Comparison of ENCODE assay signal across 17 cellular contexts in genomic region chr14:57168138-57168695, GRCh38.
A peak's percentile ranks its signal among the peaks of the same experiment; 100 is the strongest.
DNase-seq lines count a peak whose midpoint lies in the region; ATAC-seq, FAIRE-seq and TF ChIP-seq lines count a peak whose summit lies in the region.
"Had no signal": no experiment of that assay in that cellular context is flagged by ENCODE, and none has a peak within 500 bp of the region (broad histone marks: within the 10 kb centered on the region; RNA-seq: fewer than 3 reads in every experiment).

No MANE protein-coding gene starts in this region.

- no peak overlapping the region for H3K27ac ChIP-seq in GM23338 (ENCODE audit: low read depth)
- H3K27ac ChIP-seq in hepatocyte = no peak overlapping the region
- H3K27ac ChIP-seq: C4-2B, RWPE1, SJCRH30 had no signal

- H3K36me3 Mint-ChIP-seq in GM23338 (ENCODE audit: low read depth) = no peaks in the 10 kb centered on the region
- H3K36me3 Mint-ChIP-seq in stimulated activated memory B cell treated with anti-CD40 and anti-IgM and Interleukin-4, amounts not matched to agents 10 μg/mL and 1 μg/mL and 100 μg/mL, for 72 hours = no peaks in the 10 kb centered on the region

- H3K9me3 Mint-ChIP-seq in GM23338 = no peaks in the 10 kb centered on the region
- no peaks in the 10 kb centered on the region for H3K9me3 Mint-ChIP-seq in stimulated activated memory B cell treated with anti-CD40 and anti-IgM and Interleukin-4, amounts not matched to agents 10 μg/mL and 1 μg/mL and 100 μg/mL, for 72 hours

- H3K79me2 ChIP-seq in GM23338 (replicated peaks; ENCODE audit: insufficient read depth) (no peaks in the 10 kb centered on the region), hepatocyte (no peaks in the 10 kb centered on the region)

- no peaks in the 10 kb centered on the region for H4K20me1 ChIP-seq in GM23338 (replicated peaks; ENCODE audit: insufficient read depth)
- H4K20me1 ChIP-seq in hepatocyte (ENCODE audit: insufficient read depth, poor library complexity, severe bottlenecking) = no peaks in the 10 kb centered on the region

- H3F3A ChIP-seq in GM23338 (replicated peaks; ENCODE audit: low read depth) = no peaks in the 10 kb centered on the region

- H3K27me3 ChIP-seq in GM23338 (ENCODE audit: insufficient read depth) (no peaks in the 10 kb centered on the region), hepatocyte (no peaks in the 10 kb centered on the region)
- H3K27me3 ChIP-seq: SJCRH30 had no signal

- no peak overlapping the region for H3K4me3 Mint-ChIP-seq in GM23338
- no peak overlapping the region for H3K4me3 Mint-ChIP-seq in stimulated activated memory B cell treated with anti-CD40 and anti-IgM and Interleukin-4, amounts not matched to agents 10 μg/mL and 1 μg/mL and 100 μg/mL, for 72 hours

- no peak overlapping the region for H3K4me3 ChIP-seq in GM23338
- H3K4me3 ChIP-seq in hepatocyte = no peak overlapping the region
- H3K4me3 ChIP-seq in mucosa of descending colon = no peak overlapping the region
- H3K4me3 ChIP-seq: SJCRH30 had no signal

- TF ChIP-seq CTCF in GM23338 (conservative IDR thresholded peaks at IDR 0.05; ENCODE audit: low read depth in 2 of 2) (no peak), hepatocyte (IDR thresholded peaks at IDR 0.05; ENCODE audit: poor library complexity) (no peak), mucosa of descending colon (IDR thresholded peaks at IDR 0.05) (no peak)

- H3K36me3 ChIP-seq in GM23338 (ENCODE audit: insufficient read depth) (no peaks in the 10 kb centered on the region), hepatocyte (replicated peaks; ENCODE audit: insufficient read depth, low read depth) (no peaks in the 10 kb centered on the region), mucosa of descending colon (ENCODE audit: low read depth) (no peaks in the 10 kb centered on the region)
- H3K36me3 ChIP-seq: SJCRH30 had no signal

- H3K4me2 ChIP-seq in GM23338 (no peak overlapping the region), hepatocyte (no peak overlapping the region)

- H3K4me1 Mint-ChIP-seq in GM23338 = peaks cover 19% of the 10 kb centered on the region
- no peaks in the 10 kb centered on the region for H3K4me1 Mint-ChIP-seq in stimulated activated memory B cell treated with anti-CD40 and anti-IgM and Interleukin-4, amounts not matched to agents 10 μg/mL and 1 μg/mL and 100 μg/mL, for 72 hours

- peaks cover 10% of the 10 kb centered on the region for H3K9me2 ChIP-seq in GM23338 (ENCODE audit: insufficient read depth)
- H3K9me2 ChIP-seq in hepatocyte (replicated peaks; ENCODE audit: insufficient read depth) = no peaks in the 10 kb centered on the region

- ATAC-seq in GM23338 (no peak), GM21786 (IDR thresholded peaks at IDR 0.05; ENCODE audit: unreplicated experiment) (no peak), mucosa of descending colon (no peak)
- ATAC-seq in stimulated activated memory B cell treated with anti-CD40 and anti-IgM and Interleukin-4, amounts not matched to agents 10 μg/mL and 1 μg/mL and 100 μg/mL, for 72 hours = peak; percentile 31
- ATAC-seq: HCT116 had no signal

- H3K9me3 ChIP-seq in hepatocyte (ENCODE audit: low read depth) (no peaks in the 10 kb centered on the region), mucosa of descending colon (no peaks in the 10 kb centered on the region)
- H3K9me3 ChIP-seq: SJCRH30 had no signal

- H3K27me3 Mint-ChIP-seq in GM23338 (ENCODE audit: insufficient read depth, low read depth, poor library complexity) = peaks cover 2% of the 10 kb centered on the region
- no peaks in the 10 kb centered on the region for H3K27me3 Mint-ChIP-seq in stimulated activated memory B cell treated with anti-CD40 and anti-IgM and Interleukin-4, amounts not matched to agents 10 μg/mL and 1 μg/mL and 100 μg/mL, for 72 hours

- DNase-seq in GM23338 (ENCODE audit: low spot score) = no peak
- DNase-seq in RCC 7860 (ENCODE audit: low spot score) = peak; percentile 3
- peak; percentile 20 for DNase-seq in hepatocyte (ENCODE audit: low spot score)
- no peak for DNase-seq in GM03348 (ENCODE audit: low spot score)
- no peak for DNase-seq in mucosa of descending colon
- DNase-seq: DMS 273 treated with DMSO at 0.1 percent for 48 hours, EL, MM.1S, NCI-H1694 treated with DMSO at 0.1 percent for 48 hours, NCI-H345, NCI-H526, SJCRH30 had no signal

- no peak for FAIRE-seq in RCC 7860 (lab: Jason Lieb, UNC)

- H3K4me1 ChIP-seq in GM23338 (ENCODE audit: insufficient read depth) (peaks cover 22% of the 10 kb centered on the region), hepatocyte (ENCODE audit: insufficient read depth) (no peaks in the 10 kb centered on the region), mucosa of descending colon (ENCODE audit: low read depth) (no peaks in the 10 kb centered on the region)
- H3K4me1 ChIP-seq: SJCRH30 had no signal

- H3K27ac Mint-ChIP-seq in GM23338 = no peak overlapping the region
- H3K27ac Mint-ChIP-seq in stimulated activated memory B cell treated with anti-CD40 and anti-IgM and Interleukin-4, amounts not matched to agents 10 μg/mL and 1 μg/mL and 100 μg/mL, for 72 hours = no peak overlapping the region

- H2AFZ ChIP-seq in GM23338 (peak overlapping the region; percentile 82), hepatocyte (no peak overlapping the region)

- WGBS in hepatocyte (ENCODE audit: low lambda C conversion rate, missing lambda C conversion rate) = 81% methylated on average over 2 of the region's 2 CpGs

- intact Hi-C loops in mucosa of descending colon (cut with DNase I, micrococcal nuclease) = no loop called here

TF ChIP-seq in GM23338, 12 proteins besides CTCF, POLR2A, EP300 and RAD21 (continues in another document):
- TF ChIP-seq JUNB (IDR thresholded peaks at IDR 0.05; ENCODE audit: unreplicated experiment) (no peak), STAT1 (IDR thresholded peaks at IDR 0.05; ENCODE audit: unreplicated experiment) (no peak), EZH2phosphoT487 (IDR thresholded peaks at IDR 0.05; ENCODE audit: unreplicated experiment) (no peak), POLR2AphosphoS5 (IDR thresholded peaks at IDR 0.05; ENCODE audit: low read depth) (no peak), CREB1 (CRISPR knock-in tag; IDR thresholded peaks at IDR 0.05; ENCODE audit: low read depth) (no peak)
- TF ChIP-seq, protein P1, sequence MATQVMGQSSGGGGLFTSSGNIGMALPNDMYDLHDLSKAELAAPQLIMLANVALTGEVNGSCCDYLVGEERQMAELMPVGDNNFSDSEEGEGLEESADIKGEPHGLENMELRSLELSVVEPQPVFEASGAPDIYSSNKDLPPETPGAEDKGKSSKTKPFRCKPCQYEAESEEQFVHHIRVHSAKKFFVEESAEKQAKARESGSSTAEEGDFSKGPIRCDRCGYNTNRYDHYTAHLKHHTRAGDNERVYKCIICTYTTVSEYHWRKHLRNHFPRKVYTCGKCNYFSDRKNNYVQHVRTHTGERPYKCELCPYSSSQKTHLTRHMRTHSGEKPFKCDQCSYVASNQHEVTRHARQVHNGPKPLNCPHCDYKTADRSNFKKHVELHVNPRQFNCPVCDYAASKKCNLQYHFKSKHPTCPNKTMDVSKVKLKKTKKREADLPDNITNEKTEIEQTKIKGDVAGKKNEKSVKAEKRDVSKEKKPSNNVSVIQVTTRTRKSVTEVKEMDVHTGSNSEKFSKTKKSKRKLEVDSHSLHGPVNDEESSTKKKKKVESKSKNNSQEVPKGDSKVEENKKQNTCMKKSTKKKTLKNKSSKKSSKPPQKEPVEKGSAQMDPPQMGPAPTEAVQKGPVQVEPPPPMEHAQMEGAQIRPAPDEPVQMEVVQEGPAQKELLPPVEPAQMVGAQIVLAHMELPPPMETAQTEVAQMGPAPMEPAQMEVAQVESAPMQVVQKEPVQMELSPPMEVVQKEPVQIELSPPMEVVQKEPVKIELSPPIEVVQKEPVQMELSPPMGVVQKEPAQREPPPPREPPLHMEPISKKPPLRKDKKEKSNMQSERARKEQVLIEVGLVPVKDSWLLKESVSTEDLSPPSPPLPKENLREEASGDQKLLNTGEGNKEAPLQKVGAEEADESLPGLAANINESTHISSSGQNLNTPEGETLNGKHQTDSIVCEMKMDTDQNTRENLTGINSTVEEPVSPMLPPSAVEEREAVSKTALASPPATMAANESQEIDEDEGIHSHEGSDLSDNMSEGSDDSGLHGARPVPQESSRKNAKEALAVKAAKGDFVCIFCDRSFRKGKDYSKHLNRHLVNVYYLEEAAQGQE (IDR thresholded peaks at IDR 0.05; ENCODE audit: unreplicated experiment) = no peak

Comparison
In these comparisons a context has a peak if more than half of its experiments do, and no peak if none do; other contexts are left out.
1. DNase-seq: peak in RCC 7860 (single experiment) and hepatocyte (single experiment); none in GM23338 (single experiment), GM03348 (single experiment) and mucosa of descending colon (0 of 3).